19 cellular contexts compared by ENCODE assay signal in the genomic region with DNA sequence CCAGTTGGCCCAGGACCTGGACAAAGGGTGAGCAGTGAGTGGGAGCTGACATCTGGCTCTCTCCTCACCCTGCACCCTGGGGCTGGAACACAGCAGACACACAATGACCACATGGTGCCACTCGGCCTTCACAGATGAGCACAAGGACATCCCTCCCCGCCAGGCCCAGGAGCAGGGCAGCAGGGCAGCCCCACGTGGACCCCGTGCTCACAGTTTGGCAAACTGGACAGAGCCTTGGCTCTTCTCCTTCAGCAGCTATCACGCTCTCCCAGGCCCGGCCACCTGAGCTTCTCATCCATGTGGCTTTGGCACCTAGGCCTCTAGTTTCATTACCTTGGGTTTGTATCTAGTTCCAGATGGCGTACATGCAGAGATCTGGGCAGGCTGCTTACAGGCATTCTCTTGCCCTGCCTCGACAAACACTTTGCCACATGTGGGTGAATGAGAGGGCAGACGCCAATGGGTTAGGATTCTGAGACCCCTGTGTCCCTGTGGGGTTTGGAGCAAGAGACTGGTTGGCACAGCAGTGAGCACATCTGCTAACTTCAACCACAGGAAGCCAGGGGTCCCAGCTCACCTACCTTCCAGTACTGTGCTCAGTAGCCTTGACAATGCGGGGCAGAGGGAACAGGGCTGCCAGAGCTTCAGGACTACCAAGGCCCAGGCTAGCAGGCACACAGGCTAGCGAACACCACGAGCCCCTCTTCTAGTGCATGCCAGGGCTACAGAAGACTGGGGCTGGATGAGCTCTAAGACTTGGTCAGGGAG. TPM values are rescaled to one million over a fixed set of nuclear protein-coding genes. Genes with fewer than 3 reads are reported as not detected.
DNase-seq lines count a peak whose midpoint lies in the region; ATAC-seq, FAIRE-seq and TF ChIP-seq lines count a peak whose summit lies in the region.
"Had no signal": no experiment of that assay in that cellular context is flagged by ENCODE, and none has a peak within 500 bp of the region (broad histone marks: within the 10 kb centered on the region; RNA-seq: fewer than 3 reads in every experiment).

No MANE protein-coding gene starts in this region.

- no peak overlapping the region for H3K4me2 ChIP-seq in A549
- H3K4me2 ChIP-seq in neuronal stem cell (ENCODE audit: insufficient read depth, low read length, poor library complexity, severe bottlenecking) = no peak overlapping the region
- H3K4me2 ChIP-seq: KMS-11 had no signal

- no peak overlapping the region for H2BK120ac ChIP-seq in neuronal stem cell (ENCODE audit: low read depth, low read length)

- H3K4me3 ChIP-seq in A549 = no peak overlapping the region
- H3K4me3 ChIP-seq in neuronal stem cell (ENCODE audit: low read length in 2 of 2) = no peak overlapping the region

- ATAC-seq in A549 = no peak
- ATAC-seq in left cardiac atrium = peak; percentile 7 to 9
- ATAC-seq in HG02798 (IDR thresholded peaks at IDR 0.05; ENCODE audit: poor library complexity, unreplicated experiment) = no peak
- ATAC-seq in GM21526 (IDR thresholded peaks at IDR 0.05; ENCODE audit: low FRiP score, unreplicated experiment) = no peak
- ATAC-seq: Panc1 had no signal

- TF ChIP-seq CTCF in A549 (IDR thresholded peaks at IDR 0.05) (no peak), RWPE1 (conservative IDR thresholded peaks at IDR 0.05; ENCODE audit: low read depth) (no peak), GM13976 (IDR thresholded peaks at IDR 0.05; ENCODE audit: borderline replicate concordance, control extremely low read depth, extremely low read depth, insufficient read depth, missing control alignments) (no peak)

- no peak for FAIRE-seq in A549 (lab: Jason Lieb, UNC)
- FAIRE-seq: A204.1 had no signal

- H2BK15ac ChIP-seq in neuronal stem cell (ENCODE audit: low read length) = no peak overlapping the region

- POLR2A ChIA-PET in A549 (lab: Yijun Ruan, JAX) (no interaction called here), RWPE1 (lab: Yijun Ruan, JAX; ENCODE audit: low non-redundant PET) (no interaction called here)

- 96% methylated on average over 5 of the region's 12 CpGs for whole genome bisulfite sequencing in A549 (ENCODE audit: missing lambda C conversion rate)
- no CpG with 5 or more reads among the region's 12 CpGs for WGBS in neuronal stem cell (ENCODE audit: extremely low coverage in 2 of 2, insufficient read length in 2 of 2, insufficient replicate concordance in 1 of 2), 2 donors

- intact Hi-C loops in left cardiac atrium (cut with DNase I) = loop anchor here (5.0 to 10.0 kb wide), 4 partner anchors 118 to 510 kb away; a partner anchor contains a TSS

- TF ChIP-seq POLR2A in A549 (IDR thresholded peaks at IDR 0.05; ENCODE audit: low read length) = no peak

- H3K27me3 ChIP-seq in neuronal stem cell (ENCODE audit: control insufficient read depth in 3 of 3, insufficient read depth in 3 of 3, low read depth in 1 of 3, low read length in 3 of 3) = peaks cover 0 to 16% (median 0%) of the 10 kb centered on the region in 3 experiments

- H3K9ac ChIP-seq in neuronal stem cell (ENCODE audit: low read depth, low read length, poor library complexity) = peak overlapping the region; percentile 73
- H3K9ac ChIP-seq: KMS-11 had no signal

- H2AFZ ChIP-seq in neuronal stem cell (ENCODE audit: low read length) = no peak overlapping the region

- H3K18ac ChIP-seq in neuronal stem cell (ENCODE audit: low read length) = no peak overlapping the region

- H2AK5ac ChIP-seq in neuronal stem cell (ENCODE audit: low read depth, low read length) = peak overlapping the region; percentile 82

- H3K4me1 ChIP-seq in A549 (peaks cover 55% of the 10 kb centered on the region), neuronal stem cell (ENCODE audit: control insufficient read depth in 2 of 2, insufficient read depth in 1 of 2, low read depth in 1 of 2, low read length in 2 of 2) (peaks cover 6 to 9% of the 10 kb centered on the region in 2 donors)

- no peaks in the 10 kb centered on the region for H3K36me3 ChIP-seq in neuronal stem cell (replicated peaks in 1 of 2; ENCODE audit: control insufficient read depth in 2 of 2, insufficient read depth in 2 of 2, low read length in 2 of 2)

- no peak overlapping the region for H4K91ac ChIP-seq in neuronal stem cell (ENCODE audit: low read depth, low read length, poor library complexity)

- peak overlapping the region; percentile 58 for H2BK5ac ChIP-seq in neuronal stem cell (ENCODE audit: low read length)

- H3K9me3 ChIP-seq in A549 (no peaks in the 10 kb centered on the region), neuronal stem cell (replicated peaks in 1 of 2; ENCODE audit: control insufficient read depth in 2 of 2, insufficient read depth in 1 of 2, low read depth in 1 of 2, low read length in 2 of 2) (no peaks in the 10 kb centered on the region)

- in situ Hi-C loops in GM13976 (cut with MboI; ENCODE audit: low sequenced_read_pairs, unreplicated experiment) = loop anchor here (25.0 kb wide), 1 partner anchor 410 kb away; a partner anchor contains a TSS

- H4K8ac ChIP-seq in neuronal stem cell (ENCODE audit: low read depth, low read length) = no peak overlapping the region

- TF ChIP-seq RAD21 in A549 (conservative IDR thresholded peaks at IDR 0.05 in 1 of 2, IDR thresholded peaks at IDR 0.05 in 1 of 2) = no peak

- H3K14ac ChIP-seq in neuronal stem cell (ENCODE audit: low read length) = no peak overlapping the region

- TF ChIP-seq EP300 in A549 (IDR thresholded peaks at IDR 0.05) = no peak

- no peaks in the 10 kb centered on the region for H3K79me1 ChIP-seq in neuronal stem cell (ENCODE audit: low read depth, low read length)

- peak overlapping the region; percentile 60 for H3K23ac ChIP-seq in neuronal stem cell (ENCODE audit: low read depth, low read length, poor library complexity)

- H3K27ac ChIP-seq in A549 (peak overlapping the region; percentile 78 to 100), RWPE1 (peak overlapping the region; percentile 74; the same call in 1 of the 2 replicates), neuronal stem cell (replicated peaks; ENCODE audit: low read length) (no peak overlapping the region)
- H3K27ac ChIP-seq: KMS-11 had no signal

- no peak overlapping the region for H2BK12ac ChIP-seq in neuronal stem cell (ENCODE audit: low read length)

- DNase-seq in A549 (ENCODE audit: low read depth in 1 of 2, low spot score in 1 of 2) (no peak), RWPE1 (ENCODE audit: low spot score) (no peak), left cardiac atrium (no peak), neuronal stem cell (ENCODE audit: low spot score) (no peak), germinal center (ENCODE audit: low spot score) (no peak), GM13976 (ENCODE audit: low spot score) (no peak)
- DNase-seq: GDM1, H9, NCI-H1694, NCI-H2081 treated with DMSO at 0.1 percent for 48 hours, NCI-H2171 treated with DMSO at 0.1 percent for 48 hours, NCI-H524 treated with DMSO at 0.1 percent for 48 hours, NCI-H82 had no signal

- no peak overlapping the region for H3K4ac ChIP-seq in neuronal stem cell (ENCODE audit: low read length)

- CTCF ChIA-PET in A549 (lab: Yijun Ruan, JAX) (interaction anchor here (0.9 to 2.3 kb wide), 5 partner anchors 41 to 520 kb away, joined by 3 to 6 read pairs (median 4); no protein-coding TSS in a partner anchor), RWPE1 (lab: Yijun Ruan, JAX) (no interaction called here)

TF ChIP-seq in A549, 52 proteins besides CTCF, POLR2A, EP300 and RAD21:
- TF ChIP-seq ZFP36 (IDR thresholded peaks at IDR 0.05; ENCODE audit: borderline replicate concordance, partially characterized antibody) = no peak
- TF ChIP-seq, protein P1, sequence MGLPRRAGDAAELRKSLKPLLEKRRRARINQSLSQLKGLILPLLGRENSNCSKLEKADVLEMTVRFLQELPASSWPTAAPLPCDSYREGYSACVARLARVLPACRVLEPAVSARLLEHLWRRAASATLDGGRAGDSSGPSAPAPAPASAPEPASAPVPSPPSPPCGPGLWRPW (IDR thresholded peaks at IDR 0.05) = no peak
- no peak for TF ChIP-seq CHD4 (IDR thresholded peaks at IDR 0.05; ENCODE audit: borderline replicate concordance)
- TF ChIP-seq CBX2 (IDR thresholded peaks at IDR 0.05; ENCODE audit: borderline replicate concordance, low read depth) = no peak
- no peak for TF ChIP-seq FOSB (CRISPR knock-in tag; IDR thresholded peaks at IDR 0.05)
- TF ChIP-seq, protein P2, sequence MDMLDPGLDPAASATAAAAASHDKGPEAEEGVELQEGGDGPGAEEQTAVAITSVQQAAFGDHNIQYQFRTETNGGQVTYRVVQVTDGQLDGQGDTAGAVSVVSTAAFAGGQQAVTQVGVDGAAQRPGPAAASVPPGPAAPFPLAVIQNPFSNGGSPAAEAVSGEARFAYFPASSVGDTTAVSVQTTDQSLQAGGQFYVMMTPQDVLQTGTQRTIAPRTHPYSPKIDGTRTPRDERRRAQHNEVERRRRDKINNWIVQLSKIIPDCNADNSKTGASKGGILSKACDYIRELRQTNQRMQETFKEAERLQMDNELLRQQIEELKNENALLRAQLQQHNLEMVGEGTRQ (IDR thresholded peaks at IDR 0.05) = no peak
- no peak for TF ChIP-seq HOXB13 (CRISPR knock-in tag; IDR thresholded peaks at IDR 0.05; ENCODE audit: low read depth)
- no peak for TF ChIP-seq TP53 (CRISPR knock-in tag; IDR thresholded peaks at IDR 0.05)
- TF ChIP-seq, protein P3, sequence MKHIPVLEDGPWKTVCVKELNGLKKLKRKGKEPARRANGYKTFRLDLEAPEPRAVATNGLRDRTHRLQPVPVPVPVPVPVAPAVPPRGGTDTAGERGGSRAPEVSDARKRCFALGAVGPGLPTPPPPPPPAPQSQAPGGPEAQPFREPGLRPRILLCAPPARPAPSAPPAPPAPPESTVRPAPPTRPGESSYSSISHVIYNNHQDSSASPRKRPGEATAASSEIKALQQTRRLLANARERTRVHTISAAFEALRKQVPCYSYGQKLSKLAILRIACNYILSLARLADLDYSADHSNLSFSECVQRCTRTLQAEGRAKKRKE (CRISPR knock-in tag; IDR thresholded peaks at IDR 0.05; ENCODE audit: low read depth) = no peak
- TF ChIP-seq, protein P4, sequence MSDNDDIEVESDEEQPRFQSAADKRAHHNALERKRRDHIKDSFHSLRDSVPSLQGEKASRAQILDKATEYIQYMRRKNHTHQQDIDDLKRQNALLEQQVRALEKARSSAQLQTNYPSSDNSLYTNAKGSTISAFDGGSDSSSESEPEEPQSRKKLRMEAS (IDR thresholded peaks at IDR 0.05) = no peak
- TF ChIP-seq EHMT2 (IDR thresholded peaks at IDR 0.05; ENCODE audit: low read depth) = no peak
- TF ChIP-seq POLR2AphosphoS2 (conservative IDR thresholded peaks at IDR 0.05; ENCODE audit: low read length) = no peak
- TF ChIP-seq TFCP2L1 (CRISPR knock-in tag; IDR thresholded peaks at IDR 0.05) = no peak

RNA-seq across cellular contexts. Expression of a gene that starts 3.4 kb away (rescaled TPM):
- polyA plus RNA-seq in A549 (2011; rRNA removed) = 96.5 and 111 TPM in 2 replicates
- polyA plus RNA-seq in A549 (2012; cell fraction: cytosol; rRNA removed) = 84.0 and 107 TPM in 2 replicates
- 211 and 261 TPM in 2 replicates for polyA plus RNA-seq in A549 (2012; cell fraction: nucleus; rRNA removed)
- 68.3 to 75.4 TPM (median 68.5 TPM) in 3 replicates for polyA plus RNA-seq in A549 (2017; fragmentation: RNase III; extraction: RNeasy Plus Mini Kit Qiagen cat#74134 plus additional on column Dnase treatment)
- 308 and 310 TPM in 2 replicates for polyA minus RNA-seq in A549 (2011; rRNA and poly(A)+ RNA removed)
- 10 to 100 TPM; 37.4 to 63.1 TPM for total RNA-seq in left cardiac atrium
- 62.9 TPM for polyA plus RNA-seq in neuronal stem cell (2013, experiment 1 of 2)
- polyA plus RNA-seq in neuronal stem cell (2013, experiment 2 of 2) = 64.0 TPM
- polyA plus RNA-seq: CD14-positive monocyte had no signal

Comparison
In these comparisons a context has a peak if more than half of its experiments do, and no peak if none do; other contexts are left out.
1. ATAC-seq: peak in left cardiac atrium (2 of 2); none in A549 (0 of 2), HG02798 (single experiment) and GM21526 (single experiment).